Comparison of ENCODE assay signal across 11 cellular contexts in genomic region chr3:80688814-80689213, GRCh38.
DNase-seq lines count a peak whose midpoint lies in the region; ATAC-seq and TF ChIP-seq lines count a peak whose summit lies in the region.
"Had no signal": no experiment of that assay in that cellular context is flagged by ENCODE, and none has a peak within 500 bp of the region (broad histone marks: within the 10 kb centered on the region; RNA-seq: fewer than 3 reads in every experiment).

No MANE protein-coding gene starts in this region.

- H3K4me3 ChIP-seq in heart right ventricle (no peak overlapping the region), heart left ventricle (no peak overlapping the region)
- H3K4me3 ChIP-seq: colonic mucosa had no signal

- H3K36me3 ChIP-seq in heart right ventricle (no peaks in the 10 kb centered on the region), heart left ventricle (no peaks in the 10 kb centered on the region)
- H3K36me3 ChIP-seq: colonic mucosa had no signal

- ATAC-seq in heart right ventricle: no peak
- no peak for ATAC-seq in left cardiac atrium
- no peak for ATAC-seq in foreskin keratinocyte
- no peak for ATAC-seq in heart left ventricle
- ATAC-seq: natural killer cell had no signal

- TF ChIP-seq CTCF in heart right ventricle (IDR thresholded peaks at IDR 0.05): peak in 5 of 9 donors; percentile 15 to 46 (median 17)
- peak; percentile 67 for TF ChIP-seq CTCF in foreskin keratinocyte (conservative IDR thresholded peaks at IDR 0.05)
- TF ChIP-seq CTCF in heart left ventricle (IDR thresholded peaks at IDR 0.05): peak in 6 of 12 donors; percentile 8 to 25 (median 14)

- no peaks in the 10 kb centered on the region for H3K27me3 Mint-ChIP-seq in activated naive CD4-positive, alpha-beta T cell treated with anti-CD3 and anti-CD28 coated beads, Interleukin-2, amount 10 ng/mL, durations not matched to agents 7 days and 5 days
- H3K27me3 Mint-ChIP-seq: CD8-positive, alpha-beta memory T cell had no signal

- peaks cover 5% of the 10 kb centered on the region for H3K9me3 Mint-ChIP-seq in activated naive CD4-positive, alpha-beta T cell treated with anti-CD3 and anti-CD28 coated beads, Interleukin-2, amount 10 ng/mL, durations not matched to agents 7 days and 5 days

- H3K4me1 Mint-ChIP-seq in activated naive CD4-positive, alpha-beta T cell treated with anti-CD3 and anti-CD28 coated beads, Interleukin-2, amount 10 ng/mL, durations not matched to agents 7 days and 5 days: no peaks in the 10 kb centered on the region
- H3K4me1 Mint-ChIP-seq: CD8-positive, alpha-beta memory T cell; natural killer cell had no signal

- H3K27me3 ChIP-seq in heart right ventricle (no peaks in the 10 kb centered on the region), foreskin keratinocyte (no peaks in the 10 kb centered on the region), heart left ventricle (no peaks in the 10 kb centered on the region)
- H3K27me3 ChIP-seq: colonic mucosa had no signal

- 5 to 8% methylated on average over 2 of the region's 2 CpGs for WGBS in heart right ventricle, 2 donors
- 2 to 10% (median 7%) methylated on average over 2 of the region's 2 CpGs for WGBS in heart left ventricle, 4 donors

- DNase-seq in heart right ventricle (no peak), left cardiac atrium (no peak), RPMI8226 (peak; percentile 3), foreskin keratinocyte (no peak), NCI-H2029 treated with DMSO at 0.1 percent for 48 hours (lab: John Stamatoyannopoulos, UW) (no peak), HUDEP-2 (lab: John Stamatoyannopoulos, UW; ENCODE audit: unreplicated experiment in 76 of 76) (no peak), heart left ventricle (no peak)
- DNase-seq in activated naive CD4-positive, alpha-beta T cell treated with anti-CD3 and anti-CD28 coated beads, Interleukin-2, amount 10 ng/mL, durations not matched to agents 7 days and 5 days: no peak
- DNase-seq: CD8-positive, alpha-beta memory T cell; colonic mucosa; natural killer cell had no signal

- no peak for TF ChIP-seq POLR2A in heart left ventricle (IDR thresholded peaks at IDR 0.05)

- H3K4me1 ChIP-seq in heart right ventricle: no peaks in the 10 kb centered on the region
- H3K4me1 ChIP-seq in foreskin keratinocyte: no peaks in the 10 kb centered on the region
- H3K4me1 ChIP-seq in heart left ventricle: no peaks in the 10 kb centered on the region
- H3K4me1 ChIP-seq: colonic mucosa had no signal

- H3K4me3 Mint-ChIP-seq in activated naive CD4-positive, alpha-beta T cell treated with anti-CD3 and anti-CD28 coated beads, Interleukin-2, amount 10 ng/mL, durations not matched to agents 7 days and 5 days: no peak overlapping the region
- H3K4me3 Mint-ChIP-seq: CD8-positive, alpha-beta memory T cell; natural killer cell had no signal

- no peaks in the 10 kb centered on the region for H3K9me3 ChIP-seq in heart right ventricle
- no peaks in the 10 kb centered on the region for H3K9me3 ChIP-seq in heart left ventricle
- H3K9me3 ChIP-seq: colonic mucosa had no signal

- CTCF ChIA-PET in activated naive CD4-positive, alpha-beta T cell treated with anti-CD3 and anti-CD28 coated beads, Interleukin-2, amount 10 ng/mL, durations not matched to agents 7 days and 5 days (lab: Charles Lee): no interaction called here

- intact Hi-C loops in heart right ventricle (cut with DNase I) (loop anchor here in 5 of 10 donors (5.0 to 10.0 kb wide), 2 partner anchors 1164 to 1167 kb away; no protein-coding TSS in a partner anchor), left cardiac atrium (cut with DNase I) (loop anchor here in 1 of 2 donors (10.0 kb wide), 1 partner anchor 1164 kb away; no protein-coding TSS in a partner anchor), heart left ventricle (cut with DNase I) (loop anchor here in 3 of 10 donors (5.0 to 10.0 kb wide), 2 partner anchors 1164 to 1167 kb away; no protein-coding TSS in a partner anchor)

- no peak overlapping the region for H3K27ac Mint-ChIP-seq in activated naive CD4-positive, alpha-beta T cell treated with anti-CD3 and anti-CD28 coated beads, Interleukin-2, amount 10 ng/mL, durations not matched to agents 7 days and 5 days
- H3K27ac Mint-ChIP-seq: CD8-positive, alpha-beta memory T cell; natural killer cell had no signal

- H3K36me3 Mint-ChIP-seq in activated naive CD4-positive, alpha-beta T cell treated with anti-CD3 and anti-CD28 coated beads, Interleukin-2, amount 10 ng/mL, durations not matched to agents 7 days and 5 days: no peaks in the 10 kb centered on the region
- H3K36me3 Mint-ChIP-seq: CD8-positive, alpha-beta memory T cell; natural killer cell had no signal

- H3K27ac ChIP-seq in heart right ventricle (no peak overlapping the region), foreskin keratinocyte (no peak overlapping the region), heart left ventricle (no peak overlapping the region)
- H3K27ac ChIP-seq: colonic mucosa had no signal
